ENCODE assay signal across 23 cellular contexts in genomic region chr4:100696531-100696930, GRCh38.
"Had no signal": no experiment of that assay in that cellular context is flagged by ENCODE, and none has a peak within 500 bp of the region (broad histone marks: within the 10 kb centered on the region; RNA-seq: fewer than 3 reads in every experiment).

No MANE protein-coding gene starts in this region.

- H3K79me2 ChIP-seq: parathyroid adenoma had no signal

- H3K9me3 ChIP-seq: adrenal gland, ascending aorta, colonic mucosa, stomach, suprapubic skin, transverse colon had no signal

- H3K27ac ChIP-seq: adrenal gland, ascending aorta, colonic mucosa, parathyroid adenoma, right lobe of liver, skin epidermis, stomach, suprapubic skin, transverse colon had no signal

- H3K27me3 ChIP-seq: adrenal gland, ascending aorta, colonic mucosa, right lobe of liver, stomach, suprapubic skin, transverse colon had no signal

- DNase-seq: activated CD4-positive, alpha-beta T cell treated with anti-CD3 and anti-CD28 coated beads for 4 hours; activated CD4-positive, alpha-beta T cell treated with anti-CD3 and anti-CD28 coated beads, Interleukin-2, amount 50 U/mL, for 48 hours; activated CD4-positive, CD25-positive, alpha-beta regulatory T cell; activated CD8-positive, alpha-beta memory T cell treated with anti-CD3 and anti-CD28 coated beads, Interleukin-2, amount 50 U/mL, for 48 hours; activated naive CD4-positive, alpha-beta T cell; activated T-cell treated with anti-CD3 and anti-CD28 coated beads, Interleukin-2, amount 50 U/mL, for 4 hours; adrenal gland; colonic mucosa; foreskin fibroblast; immature natural killer cell; mammary epithelial cell; nucleus accumbens; right lobe of liver; stomach; T-helper 9 cell; transverse colon had no signal

- H3K4me3 ChIP-seq: ascending aorta, colonic mucosa, right lobe of liver, skin epidermis, stomach, suprapubic skin, transverse colon had no signal

- ATAC-seq: activated T-cell treated with anti-CD3 and anti-CD28 coated beads, Interleukin-2, amount 50 U/mL, for 4 hours; left lobe of liver; right lobe of liver; stimulated activated memory B cell treated with anti-CD40 and anti-IgM and Interleukin-4, amounts not matched to agents 10 μg/mL and 1 μg/mL and 100 μg/mL, for 72 hours had no signal

- H2AFZ ChIP-seq: parathyroid adenoma had no signal

- H3K9ac ChIP-seq: parathyroid adenoma had no signal

- H3K36me3 ChIP-seq: adrenal gland, ascending aorta, colonic mucosa, right lobe of liver, stomach, suprapubic skin, transverse colon had no signal

- FAIRE-seq: urothelium cell line had no signal

- H3K4me1 ChIP-seq: ascending aorta, colonic mucosa, parathyroid adenoma, right lobe of liver, stomach, suprapubic skin, transverse colon had no signal
